1 cellular context compared by ENCODE assay signal in the genomic region with DNA sequence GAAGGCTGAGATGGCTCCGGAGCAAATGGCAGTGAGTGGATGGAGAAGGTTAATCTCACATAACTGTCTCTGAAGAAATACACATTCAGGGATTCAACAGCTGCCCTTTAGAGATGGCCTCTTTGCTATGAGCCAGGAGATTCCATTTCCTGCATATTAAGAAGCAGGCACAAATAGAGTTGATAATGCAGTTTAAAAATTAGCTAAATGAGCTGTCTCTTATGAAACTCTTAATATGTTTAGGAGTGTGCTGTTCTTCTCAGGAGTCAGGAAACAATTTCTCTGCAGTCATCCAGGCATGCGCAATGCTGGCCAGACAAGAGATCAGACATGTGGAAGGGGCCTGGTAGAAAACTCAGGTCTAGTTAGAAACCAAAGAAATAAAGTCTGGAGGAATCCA.
TF ChIP-seq lines count a peak whose summit lies in the region.

No MANE protein-coding gene starts in this region.

TF ChIP-seq in H1, 55 proteins besides CTCF, POLR2A, EP300 and RAD21 (continued from another document):
- TF ChIP-seq, protein P1, sequence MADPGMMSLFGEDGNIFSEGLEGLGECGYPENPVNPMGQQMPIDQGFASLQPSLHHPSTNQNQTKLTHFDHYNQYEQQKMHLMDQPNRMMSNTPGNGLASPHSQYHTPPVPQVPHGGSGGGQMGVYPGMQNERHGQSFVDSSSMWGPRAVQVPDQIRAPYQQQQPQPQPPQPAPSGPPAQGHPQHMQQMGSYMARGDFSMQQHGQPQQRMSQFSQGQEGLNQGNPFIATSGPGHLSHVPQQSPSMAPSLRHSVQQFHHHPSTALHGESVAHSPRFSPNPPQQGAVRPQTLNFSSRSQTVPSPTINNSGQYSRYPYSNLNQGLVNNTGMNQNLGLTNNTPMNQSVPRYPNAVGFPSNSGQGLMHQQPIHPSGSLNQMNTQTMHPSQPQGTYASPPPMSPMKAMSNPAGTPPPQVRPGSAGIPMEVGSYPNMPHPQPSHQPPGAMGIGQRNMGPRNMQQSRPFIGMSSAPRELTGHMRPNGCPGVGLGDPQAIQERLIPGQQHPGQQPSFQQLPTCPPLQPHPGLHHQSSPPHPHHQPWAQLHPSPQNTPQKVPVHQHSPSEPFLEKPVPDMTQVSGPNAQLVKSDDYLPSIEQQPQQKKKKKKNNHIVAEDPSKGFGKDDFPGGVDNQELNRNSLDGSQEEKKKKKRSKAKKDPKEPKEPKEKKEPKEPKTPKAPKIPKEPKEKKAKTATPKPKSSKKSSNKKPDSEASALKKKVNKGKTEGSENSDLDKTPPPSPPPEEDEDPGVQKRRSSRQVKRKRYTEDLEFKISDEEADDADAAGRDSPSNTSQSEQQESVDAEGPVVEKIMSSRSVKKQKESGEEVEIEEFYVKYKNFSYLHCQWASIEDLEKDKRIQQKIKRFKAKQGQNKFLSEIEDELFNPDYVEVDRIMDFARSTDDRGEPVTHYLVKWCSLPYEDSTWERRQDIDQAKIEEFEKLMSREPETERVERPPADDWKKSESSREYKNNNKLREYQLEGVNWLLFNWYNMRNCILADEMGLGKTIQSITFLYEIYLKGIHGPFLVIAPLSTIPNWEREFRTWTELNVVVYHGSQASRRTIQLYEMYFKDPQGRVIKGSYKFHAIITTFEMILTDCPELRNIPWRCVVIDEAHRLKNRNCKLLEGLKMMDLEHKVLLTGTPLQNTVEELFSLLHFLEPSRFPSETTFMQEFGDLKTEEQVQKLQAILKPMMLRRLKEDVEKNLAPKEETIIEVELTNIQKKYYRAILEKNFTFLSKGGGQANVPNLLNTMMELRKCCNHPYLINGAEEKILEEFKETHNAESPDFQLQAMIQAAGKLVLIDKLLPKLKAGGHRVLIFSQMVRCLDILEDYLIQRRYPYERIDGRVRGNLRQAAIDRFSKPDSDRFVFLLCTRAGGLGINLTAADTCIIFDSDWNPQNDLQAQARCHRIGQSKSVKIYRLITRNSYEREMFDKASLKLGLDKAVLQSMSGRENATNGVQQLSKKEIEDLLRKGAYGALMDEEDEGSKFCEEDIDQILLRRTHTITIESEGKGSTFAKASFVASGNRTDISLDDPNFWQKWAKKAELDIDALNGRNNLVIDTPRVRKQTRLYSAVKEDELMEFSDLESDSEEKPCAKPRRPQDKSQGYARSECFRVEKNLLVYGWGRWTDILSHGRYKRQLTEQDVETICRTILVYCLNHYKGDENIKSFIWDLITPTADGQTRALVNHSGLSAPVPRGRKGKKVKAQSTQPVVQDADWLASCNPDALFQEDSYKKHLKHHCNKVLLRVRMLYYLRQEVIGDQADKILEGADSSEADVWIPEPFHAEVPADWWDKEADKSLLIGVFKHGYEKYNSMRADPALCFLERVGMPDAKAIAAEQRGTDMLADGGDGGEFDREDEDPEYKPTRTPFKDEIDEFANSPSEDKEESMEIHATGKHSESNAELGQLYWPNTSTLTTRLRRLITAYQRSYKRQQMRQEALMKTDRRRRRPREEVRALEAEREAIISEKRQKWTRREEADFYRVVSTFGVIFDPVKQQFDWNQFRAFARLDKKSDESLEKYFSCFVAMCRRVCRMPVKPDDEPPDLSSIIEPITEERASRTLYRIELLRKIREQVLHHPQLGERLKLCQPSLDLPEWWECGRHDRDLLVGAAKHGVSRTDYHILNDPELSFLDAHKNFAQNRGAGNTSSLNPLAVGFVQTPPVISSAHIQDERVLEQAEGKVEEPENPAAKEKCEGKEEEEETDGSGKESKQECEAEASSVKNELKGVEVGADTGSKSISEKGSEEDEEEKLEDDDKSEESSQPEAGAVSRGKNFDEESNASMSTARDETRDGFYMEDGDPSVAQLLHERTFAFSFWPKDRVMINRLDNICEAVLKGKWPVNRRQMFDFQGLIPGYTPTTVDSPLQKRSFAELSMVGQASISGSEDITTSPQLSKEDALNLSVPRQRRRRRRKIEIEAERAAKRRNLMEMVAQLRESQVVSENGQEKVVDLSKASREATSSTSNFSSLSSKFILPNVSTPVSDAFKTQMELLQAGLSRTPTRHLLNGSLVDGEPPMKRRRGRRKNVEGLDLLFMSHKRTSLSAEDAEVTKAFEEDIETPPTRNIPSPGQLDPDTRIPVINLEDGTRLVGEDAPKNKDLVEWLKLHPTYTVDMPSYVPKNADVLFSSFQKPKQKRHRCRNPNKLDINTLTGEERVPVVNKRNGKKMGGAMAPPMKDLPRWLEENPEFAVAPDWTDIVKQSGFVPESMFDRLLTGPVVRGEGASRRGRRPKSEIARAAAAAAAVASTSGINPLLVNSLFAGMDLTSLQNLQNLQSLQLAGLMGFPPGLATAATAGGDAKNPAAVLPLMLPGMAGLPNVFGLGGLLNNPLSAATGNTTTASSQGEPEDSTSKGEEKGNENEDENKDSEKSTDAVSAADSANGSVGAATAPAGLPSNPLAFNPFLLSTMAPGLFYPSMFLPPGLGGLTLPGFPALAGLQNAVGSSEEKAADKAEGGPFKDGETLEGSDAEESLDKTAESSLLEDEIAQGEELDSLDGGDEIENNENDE (IDR thresholded peaks at IDR 0.05; ENCODE audit: insufficient replicate concordance, low read length), result no peak
- TF ChIP-seq TBP (IDR thresholded peaks at IDR 0.05; ENCODE audit: low read depth, low read length), result no peak
- TF ChIP-seq TAF1 (IDR thresholded peaks at IDR 0.05; ENCODE audit: low read depth, low read length), result no peak
- no peak for TF ChIP-seq ASH2L (IDR thresholded peaks at IDR 0.05; ENCODE audit: low read length)
